Comparison of ENCODE assay signal across 21 cellular contexts in the genomic region with DNA sequence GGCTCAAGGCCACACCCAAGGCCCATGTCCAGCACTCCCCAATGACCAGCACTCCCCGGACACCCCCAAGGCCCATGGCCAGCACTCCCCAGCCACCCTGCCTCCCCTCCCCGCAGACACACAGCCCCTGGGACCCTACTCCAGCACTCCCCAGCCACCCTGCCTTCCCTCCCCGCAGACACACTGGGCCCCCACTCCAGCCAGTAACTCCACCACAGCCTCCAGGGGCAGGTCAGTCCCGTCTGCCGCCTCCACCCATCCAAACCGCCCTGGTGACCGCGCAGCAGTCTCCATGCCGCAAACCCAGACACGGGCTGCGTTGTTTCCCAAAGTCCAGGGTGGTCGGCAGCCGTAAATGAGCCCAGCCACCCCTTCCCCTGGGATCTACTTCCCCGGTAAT.
DNase-seq lines count a peak whose midpoint lies in the region; ATAC-seq and TF ChIP-seq lines count a peak whose summit lies in the region.
"Had no signal": no experiment of that assay in that cellular context is flagged by ENCODE, and none has a peak within 500 bp of the region (broad histone marks: within the 10 kb centered on the region; RNA-seq: fewer than 3 reads in every experiment).

No MANE protein-coding gene starts in this region.

- H3K36me3 ChIP-seq in osteoblast (ENCODE audit: insufficient read depth, low read length) = no peaks in the 10 kb centered on the region
- no peaks in the 10 kb centered on the region for H3K36me3 ChIP-seq in prostate gland
- H3K36me3 ChIP-seq in breast epithelium = no peaks in the 10 kb centered on the region
- H3K36me3 ChIP-seq: BLaER1 had no signal

- no peaks in the 10 kb centered on the region for H3K9me3 Mint-ChIP-seq in activated naive CD4-positive, alpha-beta T cell treated with anti-CD3 and anti-CD28 coated beads, Interleukin-2, amount 10 ng/mL, durations not matched to agents 7 days and 5 days
- no peaks in the 10 kb centered on the region for H3K9me3 Mint-ChIP-seq in activated naive CD4-positive, alpha-beta T cell treated with anti-CD3 and anti-CD28 coated beads, Interleukin-2, amount 50 U/mL, for 72 hours
- H3K9me3 Mint-ChIP-seq in activated CD4-positive, alpha-beta memory T cell treated with anti-CD3 and anti-CD28 coated beads for 36 hours = no peaks in the 10 kb centered on the region
- no peaks in the 10 kb centered on the region for H3K9me3 Mint-ChIP-seq in activated naive CD8-positive, alpha-beta T cell treated with anti-CD3 and anti-CD28 coated beads, Interleukin-2, amount 50 U/mL, for 24 hours
- H3K9me3 Mint-ChIP-seq: CD4-positive, alpha-beta memory T cell; GM23338 had no signal

- TF ChIP-seq CTCF in osteoblast (IDR thresholded peaks at IDR 0.05; ENCODE audit: extremely low read depth, low read depth, low read length) = no peak
- no peak for TF ChIP-seq CTCF in prostate gland (IDR thresholded peaks at IDR 0.05)
- TF ChIP-seq CTCF in breast epithelium (IDR thresholded peaks at IDR 0.05) = no peak

- no peaks in the 10 kb centered on the region for H3K36me3 Mint-ChIP-seq in activated naive CD4-positive, alpha-beta T cell treated with anti-CD3 and anti-CD28 coated beads, Interleukin-2, amount 10 ng/mL, durations not matched to agents 7 days and 5 days
- H3K36me3 Mint-ChIP-seq in activated naive CD4-positive, alpha-beta T cell treated with anti-CD3 and anti-CD28 coated beads, Interleukin-2, amount 50 U/mL, for 72 hours = no peaks in the 10 kb centered on the region
- no peaks in the 10 kb centered on the region for H3K36me3 Mint-ChIP-seq in activated CD4-positive, alpha-beta memory T cell treated with anti-CD3 and anti-CD28 coated beads for 36 hours
- H3K36me3 Mint-ChIP-seq in activated naive CD8-positive, alpha-beta T cell treated with anti-CD3 and anti-CD28 coated beads, Interleukin-2, amount 50 U/mL, for 24 hours (ENCODE audit: low read depth) = no peaks in the 10 kb centered on the region
- H3K36me3 Mint-ChIP-seq: CD4-positive, alpha-beta memory T cell had no signal

- CTCF ChIA-PET in activated naive CD4-positive, alpha-beta T cell treated with anti-CD3 and anti-CD28 coated beads, Interleukin-2, amount 10 ng/mL, durations not matched to agents 7 days and 5 days (lab: Charles Lee) = no interaction called here
- CTCF ChIA-PET in activated CD4-positive, alpha-beta memory T cell treated with anti-CD3 and anti-CD28 coated beads for 36 hours (lab: Charles Lee) = no interaction called here

- no peak overlapping the region for H3K4me2 ChIP-seq in osteoblast (ENCODE audit: insufficient read depth, low read length)
- H3K4me2 ChIP-seq: A549, BLaER1, GM23338 had no signal

- intact Hi-C loops in activated CD4-positive, alpha-beta memory T cell treated with anti-CD3 and anti-CD28 coated beads for 36 hours (cut with micrococcal nuclease) = loop anchor here (5.0 to 10.0 kb wide), 2 partner anchors 160 to 972 kb away; no protein-coding TSS in a partner anchor
- intact Hi-C loops in prostate gland (cut with DNase I) (loop anchor here (5.0 kb wide), 1 partner anchor 160 kb away; no protein-coding TSS in a partner anchor), breast epithelium (cut with DNase I; ENCODE audit: low total_unique reads) (no loop called here)

- peaks cover 23% of the 10 kb centered on the region for H3K27me3 Mint-ChIP-seq in activated naive CD4-positive, alpha-beta T cell treated with anti-CD3 and anti-CD28 coated beads, Interleukin-2, amount 10 ng/mL, durations not matched to agents 7 days and 5 days
- H3K27me3 Mint-ChIP-seq in activated CD4-positive, alpha-beta memory T cell treated with anti-CD3 and anti-CD28 coated beads for 36 hours = peaks cover 13% of the 10 kb centered on the region
- H3K27me3 Mint-ChIP-seq in activated naive CD8-positive, alpha-beta T cell treated with anti-CD3 and anti-CD28 coated beads, Interleukin-2, amount 50 U/mL, for 24 hours = peaks cover 20% of the 10 kb centered on the region

- peak; percentile 8 for DNase-seq in activated naive CD4-positive, alpha-beta T cell treated with anti-CD3 and anti-CD28 coated beads, Interleukin-2, amount 10 ng/mL, durations not matched to agents 7 days and 5 days
- no peak for DNase-seq in activated naive CD4-positive, alpha-beta T cell treated with anti-CD3 and anti-CD28 coated beads, Interleukin-2, amount 50 U/mL, for 72 hours (ENCODE audit: low spot score in 2 of 2)
- DNase-seq in activated CD4-positive, alpha-beta memory T cell treated with anti-CD3 and anti-CD28 coated beads for 36 hours = peak; percentile 3
- DNase-seq in islet precursor cell (peak; percentile 43), osteoblast (ENCODE audit: insufficient read length, low spot score, missing footprints) (peak; percentile 73), prostate gland (ENCODE audit: low spot score) (no peak), breast epithelium (ENCODE audit: low spot score in 2 of 2) (no peak)
- no peak for DNase-seq in activated naive CD8-positive, alpha-beta T cell treated with anti-CD3 and anti-CD28 coated beads, Interleukin-2, amount 50 U/mL, for 24 hours
- DNase-seq: Calu3; CD4-positive, alpha-beta memory T cell; GF-D8; IMR-90; NCI-H1417 treated with DMSO at 0.1 percent for 48 hours; NCI-H187 treated with DMSO at 0.1 percent for 48 hours; NCI-H226; NCI-H524; NCI-H82 had no signal

- no peak overlapping the region for H3K4me3 Mint-ChIP-seq in activated naive CD4-positive, alpha-beta T cell treated with anti-CD3 and anti-CD28 coated beads, Interleukin-2, amount 10 ng/mL, durations not matched to agents 7 days and 5 days
- H3K4me3 Mint-ChIP-seq in activated CD4-positive, alpha-beta memory T cell treated with anti-CD3 and anti-CD28 coated beads for 36 hours = no peak overlapping the region
- no peak overlapping the region for H3K4me3 Mint-ChIP-seq in activated naive CD8-positive, alpha-beta T cell treated with anti-CD3 and anti-CD28 coated beads, Interleukin-2, amount 50 U/mL, for 24 hours
- H3K4me3 Mint-ChIP-seq: CD4-positive, alpha-beta memory T cell; GM23338 had no signal

- H3K79me2 ChIP-seq in osteoblast (ENCODE audit: insufficient read depth, low read length) = no peaks in the 10 kb centered on the region

- H3K4me1 ChIP-seq in osteoblast (ENCODE audit: insufficient read depth, low read length) (no peaks in the 10 kb centered on the region), prostate gland (replicated peaks) (no peaks in the 10 kb centered on the region), breast epithelium (no peaks in the 10 kb centered on the region)
- H3K4me1 ChIP-seq: A549 had no signal

- no peak overlapping the region for H2AFZ ChIP-seq in osteoblast (ENCODE audit: low read length)
- H2AFZ ChIP-seq: GM23338 had no signal

- no peak overlapping the region for H3K27ac Mint-ChIP-seq in activated naive CD4-positive, alpha-beta T cell treated with anti-CD3 and anti-CD28 coated beads, Interleukin-2, amount 10 ng/mL, durations not matched to agents 7 days and 5 days
- H3K27ac Mint-ChIP-seq in activated naive CD4-positive, alpha-beta T cell treated with anti-CD3 and anti-CD28 coated beads, Interleukin-2, amount 50 U/mL, for 72 hours = no peak overlapping the region
- H3K27ac Mint-ChIP-seq in activated CD4-positive, alpha-beta memory T cell treated with anti-CD3 and anti-CD28 coated beads for 36 hours = no peak overlapping the region
- H3K27ac Mint-ChIP-seq in activated naive CD8-positive, alpha-beta T cell treated with anti-CD3 and anti-CD28 coated beads, Interleukin-2, amount 50 U/mL, for 24 hours = no peak overlapping the region
- H3K27ac Mint-ChIP-seq: CD4-positive, alpha-beta memory T cell; GM23338 had no signal

- H3K4me1 Mint-ChIP-seq in activated naive CD4-positive, alpha-beta T cell treated with anti-CD3 and anti-CD28 coated beads, Interleukin-2, amount 10 ng/mL, durations not matched to agents 7 days and 5 days = no peaks in the 10 kb centered on the region
- H3K4me1 Mint-ChIP-seq in activated CD4-positive, alpha-beta memory T cell treated with anti-CD3 and anti-CD28 coated beads for 36 hours (ENCODE audit: low read depth) = no peaks in the 10 kb centered on the region
- no peaks in the 10 kb centered on the region for H3K4me1 Mint-ChIP-seq in activated naive CD8-positive, alpha-beta T cell treated with anti-CD3 and anti-CD28 coated beads, Interleukin-2, amount 50 U/mL, for 24 hours

- H3K27me3 ChIP-seq in osteoblast (ENCODE audit: insufficient read depth, low read length) = peaks cover 9% of the 10 kb centered on the region
- H3K27me3 ChIP-seq in prostate gland (replicated peaks; ENCODE audit: insufficient read depth) = peaks cover 12% of the 10 kb centered on the region
- H3K27me3 ChIP-seq in breast epithelium = peaks cover 0 to 69% of the 10 kb centered on the region in 2 donors
- H3K27me3 ChIP-seq: BLaER1 had no signal

- no peak overlapping the region for H3K4me3 ChIP-seq in osteoblast (ENCODE audit: insufficient read depth, low read length)
- H3K4me3 ChIP-seq in prostate gland = no peak overlapping the region
- no peak overlapping the region for H3K4me3 ChIP-seq in breast epithelium
- H3K4me3 ChIP-seq: A549, BLaER1, GM23338 had no signal

- ATAC-seq in activated naive CD4-positive, alpha-beta T cell treated with anti-CD3 and anti-CD28 coated beads, Interleukin-2, amount 50 U/mL, for 72 hours = no peak
- ATAC-seq in activated naive CD8-positive, alpha-beta T cell treated with anti-CD3 and anti-CD28 coated beads, Interleukin-2, amount 50 U/mL, for 24 hours = no peak
- ATAC-seq: A549, GM23338, HCT116 had no signal

- WGBS in prostate gland = 79% methylated on average over 14 of the region's 14 CpGs

- H3K9me3 ChIP-seq in osteoblast (ENCODE audit: low read depth, low read length) (no peaks in the 10 kb centered on the region), prostate gland (no peaks in the 10 kb centered on the region), breast epithelium (no peaks in the 10 kb centered on the region)
- H3K9me3 ChIP-seq: A549, BLaER1 had no signal

- H3K27ac ChIP-seq in osteoblast (ENCODE audit: low read depth, low read length) (no peak overlapping the region), prostate gland (no peak overlapping the region), breast epithelium (no peak overlapping the region)
- H3K27ac ChIP-seq: A549, BLaER1 had no signal

- H4K20me1 ChIP-seq in osteoblast (ENCODE audit: insufficient read depth, low read length) = no peaks in the 10 kb centered on the region
- H4K20me1 ChIP-seq: BLaER1 had no signal

- TF ChIP-seq POLR2A in prostate gland (IDR thresholded peaks at IDR 0.05) (no peak), breast epithelium (IDR thresholded peaks at IDR 0.05) (no peak)

- POLR2A ChIA-PET in activated CD4-positive, alpha-beta memory T cell treated with anti-CD3 and anti-CD28 coated beads for 36 hours (lab: Charles Lee) = no interaction called here

Comparison
In these comparisons a context has a peak if more than half of its experiments do, and no peak if none do; other contexts are left out.
1. DNase-seq: peak in activated naive CD4-positive, alpha-beta T cell treated with anti-CD3 and anti-CD28 coated beads, Interleukin-2, amount 10 ng/mL, durations not matched to agents 7 days and 5 days (single experiment), activated CD4-positive, alpha-beta memory T cell treated with anti-CD3 and anti-CD28 coated beads for 36 hours (single experiment), islet precursor cell (single experiment) and osteoblast (single experiment); none in activated naive CD4-positive, alpha-beta T cell treated with anti-CD3 and anti-CD28 coated beads, Interleukin-2, amount 50 U/mL, for 72 hours (0 of 2), prostate gland (single experiment), breast epithelium (0 of 2) and activated naive CD8-positive, alpha-beta T cell treated with anti-CD3 and anti-CD28 coated beads, Interleukin-2, amount 50 U/mL, for 24 hours (single experiment).